ENCODE assay signal across 23 cellular contexts in genomic region chr13:98326274-98326673, GRCh38.
DNase-seq lines count a peak whose midpoint lies in the region; ATAC-seq, FAIRE-seq and TF ChIP-seq lines count a peak whose summit lies in the region.
"Had no signal": no experiment of that assay in that cellular context is flagged by ENCODE, and none has a peak within 500 bp of the region (broad histone marks: within the 10 kb centered on the region; RNA-seq: fewer than 3 reads in every experiment).

No MANE protein-coding gene starts in this region.

- no TSS peak for BruUV-seq in HepG2 (replicated peaks; lab: Mats Ljungman, UMichigan)

- ATAC-seq in HepG2 (no peak), right lobe of liver (no peak), GM18867 (IDR thresholded peaks at IDR 0.05; ENCODE audit: unreplicated experiment) (no peak)
- no peak for ATAC-seq in activated CD4-positive, CD25-positive, alpha-beta regulatory T cell treated with anti-CD3 and anti-CD28 coated beads, Interleukin-2, amount 50 U/mL, for 24 hours
- ATAC-seq: A549; stimulated activated memory B cell treated with anti-CD40 and anti-IgM and Interleukin-4, amounts not matched to agents 10 μg/mL and 1 μg/mL and 100 μg/mL, for 72 hours; T-helper 17 cell had no signal

- H3K27me3 ChIP-seq in HepG2 (ENCODE audit: control insufficient read depth in 1 of 2, insufficient read depth in 2 of 2, low read length in 2 of 2) = no peaks in the 10 kb centered on the region
- no peaks in the 10 kb centered on the region for H3K27me3 ChIP-seq in right lobe of liver
- H3K27me3 ChIP-seq in astrocyte (ENCODE audit: insufficient read depth, low read length) = no peaks in the 10 kb centered on the region
- H3K27me3 ChIP-seq: cardiac muscle cell, uterus had no signal

- intact Hi-C loops in HepG2 (cut with micrococcal nuclease; ENCODE audit: unreplicated experiment) (no loop called here), right lobe of liver (cut with DNase I) (no loop called here)

- H3K4me2 ChIP-seq in HepG2 (ENCODE audit: low read depth, low read length) = no peak overlapping the region
- H3K4me2 ChIP-seq in astrocyte (ENCODE audit: low read length) = no peak overlapping the region
- H3K4me2 ChIP-seq: A549, SK-N-SH had no signal

- H3K27ac Mint-ChIP-seq in astrocyte (ENCODE audit: unreplicated experiment) (peak overlapping the region; percentile 35), type B pancreatic cell (peak overlapping the region; percentile 91)
- H3K27ac Mint-ChIP-seq: activated naive CD4-positive, alpha-beta T cell treated with anti-CD3 and anti-CD28 coated beads, Interleukin-2, amount 50 U/mL, for 24 hours; stimulated activated memory B cell treated with anti-CD40 and anti-IgM and Interleukin-4, amounts not matched to agents 10 μg/mL and 1 μg/mL and 100 μg/mL, for 72 hours; T-helper 17 cell had no signal

- H3K27ac ChIP-seq in HepG2 (ENCODE audit: extremely low read length, insufficient read depth, low read length) (peak overlapping the region; percentile 16), right lobe of liver (no peak overlapping the region), astrocyte (ENCODE audit: low read depth, low read length) (no peak overlapping the region), mesodermal cell (ENCODE audit: low read depth, low read length, severe bottlenecking) (peak overlapping the region; percentile 92)
- H3K27ac ChIP-seq: A549, cardiac muscle cell, HL-60, uterus had no signal

- H4K20me1 ChIP-seq in HepG2 (ENCODE audit: insufficient read depth, low read length) (peaks cover 54% of the 10 kb centered on the region), astrocyte (ENCODE audit: insufficient read depth, low read length) (peaks cover 9% of the 10 kb centered on the region)

- H3K9me3 ChIP-seq in HepG2 (ENCODE audit: low read length) (no peaks in the 10 kb centered on the region), right lobe of liver (no peaks in the 10 kb centered on the region), astrocyte (ENCODE audit: insufficient read depth, low read depth, low read length) (no peaks in the 10 kb centered on the region), mesodermal cell (ENCODE audit: control insufficient read depth, low read length) (no peaks in the 10 kb centered on the region)
- H3K9me3 ChIP-seq: A549, SK-N-SH, uterus had no signal

- TF ChIP-seq CTCF in HepG2 (CRISPR knock-in tag; IDR thresholded peaks at IDR 0.05) (no peak), right lobe of liver (IDR thresholded peaks at IDR 0.05) (no peak), astrocyte (IDR thresholded peaks at IDR 0.05; ENCODE audit: insufficient read depth, low read depth, low read length) (no peak), type B pancreatic cell (conservative IDR thresholded peaks at IDR 0.05) (no peak), GM13977 (IDR thresholded peaks at IDR 0.05; ENCODE audit: extremely low read depth, insufficient read depth, missing control alignments) (no peak)

- in situ Hi-C loops in HepG2 (cut with HindIII; ENCODE audit: extremely low pct_ligation_motif_present, low pct_unique_long_range_greater_than_20kb) (no loop called here), GM13977 (cut with MboI; ENCODE audit: low pct_unique_long_range_greater_than_20kb, low sequenced_read_pairs, unreplicated experiment) (no loop called here)

- H3K9me3 Mint-ChIP-seq in astrocyte (ENCODE audit: unreplicated experiment) (no peaks in the 10 kb centered on the region), type B pancreatic cell (peaks cover 6% of the 10 kb centered on the region)
- H3K9me3 Mint-ChIP-seq: activated naive CD4-positive, alpha-beta T cell treated with anti-CD3 and anti-CD28 coated beads, Interleukin-2, amount 50 U/mL, for 24 hours; stimulated activated memory B cell treated with anti-CD40 and anti-IgM and Interleukin-4, amounts not matched to agents 10 μg/mL and 1 μg/mL and 100 μg/mL, for 72 hours had no signal

- no peak for TF ChIP-seq POLR2A in HepG2 (IDR thresholded peaks at IDR 0.05; ENCODE audit: insufficient read depth in 1 of 2, low read depth in 2 of 2, low read length in 2 of 2)
- no peak for TF ChIP-seq POLR2A in right lobe of liver (IDR thresholded peaks at IDR 0.05)

- CTCF ChIA-PET in HepG2 (lab: Yijun Ruan, JAX; ENCODE audit: low intra/inter-chr PET ratio, low total read pairs) = no interaction called here

- FAIRE-seq in HepG2 (lab: Jason Lieb, UNC) = no peak
- FAIRE-seq in astrocyte (lab: Jason Lieb, UNC) = no peak
- FAIRE-seq: A549 had no signal

- H3K4me1 Mint-ChIP-seq in astrocyte (ENCODE audit: low read depth, unreplicated experiment) (peaks cover 38% of the 10 kb centered on the region), type B pancreatic cell (ENCODE audit: unreplicated experiment) (peaks cover 60% of the 10 kb centered on the region)
- H3K4me1 Mint-ChIP-seq: activated naive CD4-positive, alpha-beta T cell treated with anti-CD3 and anti-CD28 coated beads, Interleukin-2, amount 50 U/mL, for 24 hours; stimulated activated memory B cell treated with anti-CD40 and anti-IgM and Interleukin-4, amounts not matched to agents 10 μg/mL and 1 μg/mL and 100 μg/mL, for 72 hours had no signal

- H3K36me3 Mint-ChIP-seq in astrocyte (ENCODE audit: low read depth, unreplicated experiment) = peaks cover 3% of the 10 kb centered on the region
- H3K36me3 Mint-ChIP-seq in type B pancreatic cell = peaks cover 10% of the 10 kb centered on the region
- H3K36me3 Mint-ChIP-seq: activated naive CD4-positive, alpha-beta T cell treated with anti-CD3 and anti-CD28 coated beads, Interleukin-2, amount 50 U/mL, for 24 hours; stimulated activated memory B cell treated with anti-CD40 and anti-IgM and Interleukin-4, amounts not matched to agents 10 μg/mL and 1 μg/mL and 100 μg/mL, for 72 hours had no signal

- peaks cover 5 to 30% of the 10 kb centered on the region in 2 experiments; a peak in 3 of 5 replicates for H3K36me3 ChIP-seq in HepG2 (replicated peaks in 1 of 2; ENCODE audit: control insufficient read depth in 1 of 2, insufficient read depth in 2 of 2, low read length in 2 of 2)
- H3K36me3 ChIP-seq in right lobe of liver = peaks cover 0 to 2% (median 0%) of the 10 kb centered on the region in 4 donors
- H3K36me3 ChIP-seq in astrocyte (ENCODE audit: insufficient read depth, low read length) = no peaks in the 10 kb centered on the region
- no peaks in the 10 kb centered on the region for H3K36me3 ChIP-seq in mesodermal cell (ENCODE audit: control insufficient read depth, insufficient read depth, low read length)
- H3K36me3 ChIP-seq: cardiac muscle cell, uterus had no signal

- WGBS in HepG2 (ENCODE audit: low lambda C conversion rate) = 93% methylated on average over 5 of the region's 5 CpGs
- 81% methylated on average over 5 of the region's 5 CpGs for WGBS in right lobe of liver (ENCODE audit: insufficient coverage, low coverage, low lambda C conversion rate, missing lambda C conversion rate)
- WGBS in mesodermal cell (ENCODE audit: insufficient coverage in 2 of 2), 2 experiments = 80 to 84% methylated on average over 2 to 3 of the region's 5 CpGs

- H3K4me1 ChIP-seq in HepG2 (ENCODE audit: insufficient read depth, low read length) (peaks cover 73% of the 10 kb centered on the region), right lobe of liver (peaks cover 0 to 36% (median 7%) of the 10 kb centered on the region in 4 donors), astrocyte (ENCODE audit: insufficient read depth, low read length) (peaks cover 18% of the 10 kb centered on the region), mesodermal cell (ENCODE audit: control insufficient read depth, insufficient read depth, low read length, poor library complexity, severe bottlenecking) (peaks cover 48% of the 10 kb centered on the region)
- H3K4me1 ChIP-seq: A549 had no signal

- H3K9ac ChIP-seq in HepG2 (ENCODE audit: insufficient read depth, low read depth, low read length) = no peak overlapping the region
- no peak overlapping the region for H3K9ac ChIP-seq in astrocyte (ENCODE audit: low read length)
- H3K9ac ChIP-seq: SK-N-SH had no signal

- POLR2A ChIA-PET in HepG2 (lab: Yijun Ruan, JAX) = no interaction called here

- peaks cover 91% of the 10 kb centered on the region for H3K79me2 ChIP-seq in HepG2 (ENCODE audit: insufficient read depth, low read length)
- H3K79me2 ChIP-seq in astrocyte (ENCODE audit: insufficient read depth, low read length) = peaks cover 20% of the 10 kb centered on the region

- TF ChIP-seq RAD21 in HepG2 (CRISPR knock-in tag; IDR thresholded peaks at IDR 0.05) = no peak

- H3K4me3 Mint-ChIP-seq in astrocyte (ENCODE audit: unreplicated experiment) (no peak overlapping the region), type B pancreatic cell (peak overlapping the region; percentile 34)
- H3K4me3 Mint-ChIP-seq: activated naive CD4-positive, alpha-beta T cell treated with anti-CD3 and anti-CD28 coated beads, Interleukin-2, amount 50 U/mL, for 24 hours; stimulated activated memory B cell treated with anti-CD40 and anti-IgM and Interleukin-4, amounts not matched to agents 10 μg/mL and 1 μg/mL and 100 μg/mL, for 72 hours; T-helper 17 cell had no signal

- H3K27me3 Mint-ChIP-seq in astrocyte (ENCODE audit: low read depth, unreplicated experiment) (no peaks in the 10 kb centered on the region), type B pancreatic cell (no peaks in the 10 kb centered on the region)

- H3K4me3 ChIP-seq in HepG2 (replicated peaks in 1 of 3; ENCODE audit: insufficient read depth in 1 of 3, low read depth in 2 of 3, low read length in 3 of 3) = no peak overlapping the region
- no peak overlapping the region for H3K4me3 ChIP-seq in right lobe of liver
- H3K4me3 ChIP-seq in astrocyte (ENCODE audit: insufficient read depth, low read depth, low read length) = no peak overlapping the region
- H3K4me3 ChIP-seq in mesodermal cell (ENCODE audit: extremely low read depth, insufficient read depth, low read length, poor library complexity, severe bottlenecking) = no peak overlapping the region
- H3K4me3 ChIP-seq: A549, cardiac muscle cell, uterus had no signal

- TF ChIP-seq EP300 in HepG2 (IDR thresholded peaks at IDR 0.05; ENCODE audit: low read depth in 2 of 2, low read length in 2 of 2) (no peak), HepG2 (CRISPR knock-in tag; IDR thresholded peaks at IDR 0.05; ENCODE audit: borderline replicate concordance) (no peak)

- DNase-seq in HepG2 (ENCODE audit: low spot score) = no peak
- no peak for DNase-seq in right lobe of liver
- no peak for DNase-seq in astrocyte (ENCODE audit: low read depth)
- DNase-seq in type B pancreatic cell (ENCODE audit: extremely low spot score, unreplicated experiment) = no peak
- no peak for DNase-seq in GM13977 (ENCODE audit: low spot score)
- DNase-seq: activated CD4-positive, alpha-beta T cell treated with anti-CD3 and anti-CD28 coated beads for 48 hours; cortex of kidney; H7; IMR-90; NCI-H2171 treated with DMSO at 0.1 percent for 48 hours; NCI-H524 treated with DMSO at 0.1 percent for 48 hours; retina; SK-N-SH; T-helper 17 cell; uterus had no signal

- H2AFZ ChIP-seq in HepG2 (ENCODE audit: low read length) (no peak overlapping the region), astrocyte (ENCODE audit: low read depth, low read length) (no peak overlapping the region)

Comparison
In these comparisons a context has a peak if more than half of its experiments do, and no peak if none do; other contexts are left out.
1. H3K27ac ChIP-seq: peak in HepG2 (single experiment) and mesodermal cell (single experiment); none in right lobe of liver (0 of 3) and astrocyte (single experiment).